1 cellular context compared by ENCODE assay signal in the genomic region with DNA sequence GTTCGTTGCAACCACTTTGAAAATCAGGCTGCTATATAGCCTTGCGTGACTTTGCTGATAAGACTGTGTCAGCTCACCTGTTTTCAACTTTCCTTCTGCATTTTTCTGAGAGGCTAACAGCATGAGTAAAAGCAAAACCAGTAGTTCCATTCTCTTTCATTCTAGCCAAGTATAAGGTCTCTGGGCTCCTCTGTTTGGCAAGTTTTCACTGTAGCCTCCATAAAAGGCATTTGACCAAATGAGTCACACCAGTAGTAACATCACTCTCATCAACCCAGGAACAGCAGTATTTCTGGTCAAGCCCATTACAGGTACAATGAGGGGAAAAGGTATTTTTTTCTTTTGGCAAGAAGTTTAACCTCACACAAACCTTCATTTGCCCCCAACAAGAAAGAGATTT.
TF ChIP-seq lines count a peak whose summit lies in the region.

No MANE protein-coding gene starts in this region.

TF ChIP-seq in H1, 55 proteins besides CTCF, POLR2A, EP300 and RAD21:
- no peak for TF ChIP-seq GTF2F1 (IDR thresholded peaks at IDR 0.05; ENCODE audit: borderline replicate concordance, low read depth, low read length)
- TF ChIP-seq SIN3A (conservative IDR thresholded peaks at IDR 0.05 in 1 of 2, IDR thresholded peaks at IDR 0.05 in 1 of 2; ENCODE audit: low read depth in 1 of 2, low read length in 2 of 2), result no peak
- TF ChIP-seq ASH2L (IDR thresholded peaks at IDR 0.05; ENCODE audit: low read length), result no peak
- no peak for TF ChIP-seq TCF12 (IDR thresholded peaks at IDR 0.05; ENCODE audit: low read depth, low read length)
- no peak for TF ChIP-seq SAP30 (IDR thresholded peaks at IDR 0.05; ENCODE audit: insufficient read depth, insufficient replicate concordance, low read length)
- TF ChIP-seq KDM5A (IDR thresholded peaks at IDR 0.05; ENCODE audit: low read length), result no peak
- TF ChIP-seq TAF1 (IDR thresholded peaks at IDR 0.05; ENCODE audit: low read depth, low read length), result no peak
- no peak for TF ChIP-seq CHD2 (IDR thresholded peaks at IDR 0.05; ENCODE audit: low read length)
- TF ChIP-seq YY1 (IDR thresholded peaks at IDR 0.05; ENCODE audit: low read depth, low read length), result no peak
- TF ChIP-seq SP1 (IDR thresholded peaks at IDR 0.05; ENCODE audit: low read depth, low read length), result no peak
- TF ChIP-seq, protein P1, sequence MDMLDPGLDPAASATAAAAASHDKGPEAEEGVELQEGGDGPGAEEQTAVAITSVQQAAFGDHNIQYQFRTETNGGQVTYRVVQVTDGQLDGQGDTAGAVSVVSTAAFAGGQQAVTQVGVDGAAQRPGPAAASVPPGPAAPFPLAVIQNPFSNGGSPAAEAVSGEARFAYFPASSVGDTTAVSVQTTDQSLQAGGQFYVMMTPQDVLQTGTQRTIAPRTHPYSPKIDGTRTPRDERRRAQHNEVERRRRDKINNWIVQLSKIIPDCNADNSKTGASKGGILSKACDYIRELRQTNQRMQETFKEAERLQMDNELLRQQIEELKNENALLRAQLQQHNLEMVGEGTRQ (IDR thresholded peaks at IDR 0.05; ENCODE audit: low read length), result no peak
- TF ChIP-seq CTBP2 (IDR thresholded peaks at IDR 0.05; ENCODE audit: borderline replicate concordance, insufficient read depth, insufficient read length, low read length), result no peak
- TF ChIP-seq BRCA1 (IDR thresholded peaks at IDR 0.05; ENCODE audit: low read depth, low read length), result no peak
- TF ChIP-seq SP2 (IDR thresholded peaks at IDR 0.05; ENCODE audit: low read length), result no peak
- TF ChIP-seq RFX5 (IDR thresholded peaks at IDR 0.05; ENCODE audit: borderline replicate concordance, low read depth, low read length), result no peak
- no peak for TF ChIP-seq SP4 (IDR thresholded peaks at IDR 0.05; ENCODE audit: low read length)
- no peak for TF ChIP-seq CEBPB (IDR thresholded peaks at IDR 0.05; ENCODE audit: low read depth, low read length)
- TF ChIP-seq PHF8 (conservative IDR thresholded peaks at IDR 0.05; ENCODE audit: low read depth, low read length), result no peak
- TF ChIP-seq, protein P2, sequence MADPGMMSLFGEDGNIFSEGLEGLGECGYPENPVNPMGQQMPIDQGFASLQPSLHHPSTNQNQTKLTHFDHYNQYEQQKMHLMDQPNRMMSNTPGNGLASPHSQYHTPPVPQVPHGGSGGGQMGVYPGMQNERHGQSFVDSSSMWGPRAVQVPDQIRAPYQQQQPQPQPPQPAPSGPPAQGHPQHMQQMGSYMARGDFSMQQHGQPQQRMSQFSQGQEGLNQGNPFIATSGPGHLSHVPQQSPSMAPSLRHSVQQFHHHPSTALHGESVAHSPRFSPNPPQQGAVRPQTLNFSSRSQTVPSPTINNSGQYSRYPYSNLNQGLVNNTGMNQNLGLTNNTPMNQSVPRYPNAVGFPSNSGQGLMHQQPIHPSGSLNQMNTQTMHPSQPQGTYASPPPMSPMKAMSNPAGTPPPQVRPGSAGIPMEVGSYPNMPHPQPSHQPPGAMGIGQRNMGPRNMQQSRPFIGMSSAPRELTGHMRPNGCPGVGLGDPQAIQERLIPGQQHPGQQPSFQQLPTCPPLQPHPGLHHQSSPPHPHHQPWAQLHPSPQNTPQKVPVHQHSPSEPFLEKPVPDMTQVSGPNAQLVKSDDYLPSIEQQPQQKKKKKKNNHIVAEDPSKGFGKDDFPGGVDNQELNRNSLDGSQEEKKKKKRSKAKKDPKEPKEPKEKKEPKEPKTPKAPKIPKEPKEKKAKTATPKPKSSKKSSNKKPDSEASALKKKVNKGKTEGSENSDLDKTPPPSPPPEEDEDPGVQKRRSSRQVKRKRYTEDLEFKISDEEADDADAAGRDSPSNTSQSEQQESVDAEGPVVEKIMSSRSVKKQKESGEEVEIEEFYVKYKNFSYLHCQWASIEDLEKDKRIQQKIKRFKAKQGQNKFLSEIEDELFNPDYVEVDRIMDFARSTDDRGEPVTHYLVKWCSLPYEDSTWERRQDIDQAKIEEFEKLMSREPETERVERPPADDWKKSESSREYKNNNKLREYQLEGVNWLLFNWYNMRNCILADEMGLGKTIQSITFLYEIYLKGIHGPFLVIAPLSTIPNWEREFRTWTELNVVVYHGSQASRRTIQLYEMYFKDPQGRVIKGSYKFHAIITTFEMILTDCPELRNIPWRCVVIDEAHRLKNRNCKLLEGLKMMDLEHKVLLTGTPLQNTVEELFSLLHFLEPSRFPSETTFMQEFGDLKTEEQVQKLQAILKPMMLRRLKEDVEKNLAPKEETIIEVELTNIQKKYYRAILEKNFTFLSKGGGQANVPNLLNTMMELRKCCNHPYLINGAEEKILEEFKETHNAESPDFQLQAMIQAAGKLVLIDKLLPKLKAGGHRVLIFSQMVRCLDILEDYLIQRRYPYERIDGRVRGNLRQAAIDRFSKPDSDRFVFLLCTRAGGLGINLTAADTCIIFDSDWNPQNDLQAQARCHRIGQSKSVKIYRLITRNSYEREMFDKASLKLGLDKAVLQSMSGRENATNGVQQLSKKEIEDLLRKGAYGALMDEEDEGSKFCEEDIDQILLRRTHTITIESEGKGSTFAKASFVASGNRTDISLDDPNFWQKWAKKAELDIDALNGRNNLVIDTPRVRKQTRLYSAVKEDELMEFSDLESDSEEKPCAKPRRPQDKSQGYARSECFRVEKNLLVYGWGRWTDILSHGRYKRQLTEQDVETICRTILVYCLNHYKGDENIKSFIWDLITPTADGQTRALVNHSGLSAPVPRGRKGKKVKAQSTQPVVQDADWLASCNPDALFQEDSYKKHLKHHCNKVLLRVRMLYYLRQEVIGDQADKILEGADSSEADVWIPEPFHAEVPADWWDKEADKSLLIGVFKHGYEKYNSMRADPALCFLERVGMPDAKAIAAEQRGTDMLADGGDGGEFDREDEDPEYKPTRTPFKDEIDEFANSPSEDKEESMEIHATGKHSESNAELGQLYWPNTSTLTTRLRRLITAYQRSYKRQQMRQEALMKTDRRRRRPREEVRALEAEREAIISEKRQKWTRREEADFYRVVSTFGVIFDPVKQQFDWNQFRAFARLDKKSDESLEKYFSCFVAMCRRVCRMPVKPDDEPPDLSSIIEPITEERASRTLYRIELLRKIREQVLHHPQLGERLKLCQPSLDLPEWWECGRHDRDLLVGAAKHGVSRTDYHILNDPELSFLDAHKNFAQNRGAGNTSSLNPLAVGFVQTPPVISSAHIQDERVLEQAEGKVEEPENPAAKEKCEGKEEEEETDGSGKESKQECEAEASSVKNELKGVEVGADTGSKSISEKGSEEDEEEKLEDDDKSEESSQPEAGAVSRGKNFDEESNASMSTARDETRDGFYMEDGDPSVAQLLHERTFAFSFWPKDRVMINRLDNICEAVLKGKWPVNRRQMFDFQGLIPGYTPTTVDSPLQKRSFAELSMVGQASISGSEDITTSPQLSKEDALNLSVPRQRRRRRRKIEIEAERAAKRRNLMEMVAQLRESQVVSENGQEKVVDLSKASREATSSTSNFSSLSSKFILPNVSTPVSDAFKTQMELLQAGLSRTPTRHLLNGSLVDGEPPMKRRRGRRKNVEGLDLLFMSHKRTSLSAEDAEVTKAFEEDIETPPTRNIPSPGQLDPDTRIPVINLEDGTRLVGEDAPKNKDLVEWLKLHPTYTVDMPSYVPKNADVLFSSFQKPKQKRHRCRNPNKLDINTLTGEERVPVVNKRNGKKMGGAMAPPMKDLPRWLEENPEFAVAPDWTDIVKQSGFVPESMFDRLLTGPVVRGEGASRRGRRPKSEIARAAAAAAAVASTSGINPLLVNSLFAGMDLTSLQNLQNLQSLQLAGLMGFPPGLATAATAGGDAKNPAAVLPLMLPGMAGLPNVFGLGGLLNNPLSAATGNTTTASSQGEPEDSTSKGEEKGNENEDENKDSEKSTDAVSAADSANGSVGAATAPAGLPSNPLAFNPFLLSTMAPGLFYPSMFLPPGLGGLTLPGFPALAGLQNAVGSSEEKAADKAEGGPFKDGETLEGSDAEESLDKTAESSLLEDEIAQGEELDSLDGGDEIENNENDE (IDR thresholded peaks at IDR 0.05; ENCODE audit: insufficient replicate concordance, low read length), result no peak
- TF ChIP-seq HDAC2 (IDR thresholded peaks at IDR 0.05; ENCODE audit: borderline replicate concordance in 1 of 2, low read depth in 2 of 2, low read length in 2 of 2), result no peak
